8 cellular contexts compared by ENCODE assay signal in the genomic region with DNA sequence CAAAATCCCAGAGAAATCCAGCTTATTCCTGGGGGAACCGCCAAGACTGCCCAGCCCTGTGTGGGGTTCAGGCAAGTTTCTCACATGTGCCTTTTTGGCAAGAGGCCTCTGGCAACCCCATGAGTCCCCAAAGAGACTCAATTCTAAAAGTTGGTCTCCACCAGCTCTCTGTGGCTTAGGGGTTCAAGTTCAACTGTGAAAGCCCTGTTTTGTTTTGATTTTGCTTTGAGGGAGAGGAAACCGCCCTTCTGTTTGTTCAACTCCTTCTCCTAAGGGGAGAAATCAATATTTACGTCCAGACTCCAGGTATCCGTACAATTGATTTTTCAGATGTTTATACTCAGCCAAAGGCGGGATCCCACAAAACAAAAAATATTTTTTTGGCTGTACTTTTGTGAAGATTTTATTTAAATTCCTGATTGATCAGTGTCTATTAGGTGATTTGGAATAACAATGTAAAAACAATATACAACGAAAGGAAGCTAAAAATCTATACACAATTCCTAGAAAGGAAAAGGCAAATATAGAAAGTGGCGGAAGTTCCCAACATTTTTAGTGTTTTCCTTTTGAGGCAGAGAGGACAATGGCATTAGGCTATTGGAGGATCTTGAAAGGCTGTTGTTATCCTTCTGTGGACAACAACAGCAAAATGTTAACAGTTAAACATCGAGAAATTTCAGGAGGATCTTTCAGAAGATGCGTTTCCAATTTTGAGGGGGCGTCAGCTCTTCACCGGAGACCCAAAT. TPM values are rescaled to one million over a fixed set of nuclear protein-coding genes. Genes with fewer than 3 reads are reported as not detected.
A peak's percentile ranks its signal among the peaks of the same experiment; 100 is the strongest.
DNase-seq lines count a peak whose midpoint lies in the region; ATAC-seq and TF ChIP-seq lines count a peak whose summit lies in the region.

No MANE protein-coding gene starts in this region.

- peak overlapping the region; percentile 91 for H3K56ac ChIP-seq in mesendoderm (ENCODE audit: low read length)

- H3K23ac ChIP-seq in mesendoderm (ENCODE audit: low read length) = peak overlapping the region; percentile 97

- H3K27ac ChIP-seq in BLaER1 (peak overlapping the region; percentile 95), mesendoderm (ENCODE audit: low read depth, low read length) (peak overlapping the region; percentile 89), upper lobe of right lung (peak overlapping the region; percentile 98)

- peak overlapping the region; percentile 69 for H2AK5ac ChIP-seq in mesendoderm (ENCODE audit: low read length)

- H3K36me3 ChIP-seq in BLaER1 (peaks cover 19% of the 10 kb centered on the region), MG63 (peaks cover 37% of the 10 kb centered on the region), mesendoderm (ENCODE audit: control insufficient read depth, insufficient read depth, low read length) (peaks cover 4% of the 10 kb centered on the region), upper lobe of right lung (no peaks in the 10 kb centered on the region)

- no peaks in the 10 kb centered on the region for H3K79me1 ChIP-seq in mesendoderm (ENCODE audit: low read length)

- H4K20me1 ChIP-seq in BLaER1 = peaks cover 33% of the 10 kb centered on the region

- H3K9ac ChIP-seq in BLaER1 (peak overlapping the region; percentile 95), mesendoderm (ENCODE audit: low read length) (peak overlapping the region; percentile 84)

- H3K9me3 ChIP-seq in BLaER1 (no peaks in the 10 kb centered on the region), MG63 (no peaks in the 10 kb centered on the region; the same call in 1 of the 2 replicates), upper lobe of right lung (no peaks in the 10 kb centered on the region)

- H4K5ac ChIP-seq in mesendoderm (ENCODE audit: low read length) = no peak overlapping the region

- WGBS in mesendoderm (ENCODE audit: extremely low coverage, insufficient coverage, low lambda C conversion rate) = no CpG with 5 or more reads among the region's 11 CpGs

- H3K4me2 ChIP-seq in BLaER1 (peak overlapping the region; percentile 84), mesendoderm (ENCODE audit: low read length) (peak overlapping the region; percentile 72)

- no peak for TF ChIP-seq CTCF in choroid plexus epithelial cell (conservative IDR thresholded peaks at IDR 0.05; ENCODE audit: low read depth, low read length)
- no peak for TF ChIP-seq CTCF in upper lobe of right lung (IDR thresholded peaks at IDR 0.05)

- H3K27me3 ChIP-seq in BLaER1 = no peaks in the 10 kb centered on the region
- no peaks in the 10 kb centered on the region for H3K27me3 ChIP-seq in MG63
- H3K27me3 ChIP-seq in mesendoderm (ENCODE audit: insufficient read depth, low read length, poor library complexity) = no peaks in the 10 kb centered on the region
- no peaks in the 10 kb centered on the region for H3K27me3 ChIP-seq in upper lobe of right lung

- peak overlapping the region; percentile 87 for H3K4me3 ChIP-seq in BLaER1
- peak overlapping the region; percentile 96 for H3K4me3 ChIP-seq in MG63
- peak overlapping the region; percentile 93 for H3K4me3 ChIP-seq in choroid plexus epithelial cell (ENCODE audit: low read depth, low read length)
- H3K4me3 ChIP-seq in mesendoderm (ENCODE audit: low read length) = no peak overlapping the region
- H3K4me3 ChIP-seq in upper lobe of right lung = peak overlapping the region; percentile 76

- H2BK120ac ChIP-seq in mesendoderm (ENCODE audit: low read depth, low read length) = peak overlapping the region; percentile 99

- H3K79me2 ChIP-seq in mesendoderm (ENCODE audit: control insufficient read depth, insufficient read depth, low read length) = peaks cover 40% of the 10 kb centered on the region

- intact Hi-C loops in upper lobe of right lung (cut with DNase I) = no loop called here

- no peak for DNase-seq in MG63
- DNase-seq in choroid plexus epithelial cell (ENCODE audit: low read depth) = peak; percentile 41
- no peak for DNase-seq in mesendoderm
- no peak for DNase-seq in upper lobe of right lung
- DNase-seq in KG1 (lab: John Stamatoyannopoulos, UW) = no peak

- H4K8ac ChIP-seq in mesendoderm (ENCODE audit: low read depth, low read length) = peak overlapping the region; percentile 77

- H3K4ac ChIP-seq in mesendoderm (ENCODE audit: low read depth, low read length) = peak overlapping the region; percentile 96

- H3K4me1 ChIP-seq in BLaER1 (peaks cover 82% of the 10 kb centered on the region), mesendoderm (ENCODE audit: control insufficient read depth, low read depth, low read length) (peaks cover 7% of the 10 kb centered on the region), upper lobe of right lung (peaks cover 59% of the 10 kb centered on the region)

- peak overlapping the region; percentile 97 for H2BK5ac ChIP-seq in mesendoderm (ENCODE audit: low read length)

- H3K18ac ChIP-seq in mesendoderm (ENCODE audit: low read length) = peak overlapping the region; percentile 99

- peak overlapping the region; percentile 99 for H2BK15ac ChIP-seq in mesendoderm (replicated peaks; ENCODE audit: low read depth)

- ATAC-seq in upper lobe of right lung (no peak), GM21825 (IDR thresholded peaks at IDR 0.05; ENCODE audit: unreplicated experiment) (no peak), GM19463 (IDR thresholded peaks at IDR 0.05; ENCODE audit: unreplicated experiment) (no peak)

RNA-seq across cellular contexts. Expression of a gene that starts 0.6 kb away (rescaled TPM):
- 23.5 and 32.0 TPM in 2 replicates for total RNA-seq in MG63 (2014; rRNA removed; shearing (Covaris generic); ENCODE audit: low replicate concordance)
- 65.4 TPM for polyA plus RNA-seq in mesendoderm (2013, experiment 1 of 2)
- polyA plus RNA-seq in mesendoderm (2013, experiment 2 of 2) = 68.0 TPM
- 242 TPM for total RNA-seq in upper lobe of right lung
